ENCODE assay signal across 8 cellular contexts in genomic region chr2:191165190-191165643, GRCh38.
DNase-seq lines count a peak whose midpoint lies in the region; ATAC-seq and TF ChIP-seq lines count a peak whose summit lies in the region.

No MANE protein-coding gene starts in this region.

- no peak overlapping the region for H3K4me3 Mint-ChIP-seq in stimulated activated effector memory CD8-positive, alpha-beta T cell treated with anti-CD3 and anti-CD28 coated beads, Interleukin-12 subunit alpha, Interleukin-12 subunit beta, amount 100 ng/mL, for 72 hours

- H3K9me3 Mint-ChIP-seq in stimulated activated effector memory CD8-positive, alpha-beta T cell treated with anti-CD3 and anti-CD28 coated beads, Interleukin-12 subunit alpha, Interleukin-12 subunit beta, amount 100 ng/mL, for 72 hours: no peaks in the 10 kb centered on the region

- H3K27ac Mint-ChIP-seq in stimulated activated effector memory CD8-positive, alpha-beta T cell treated with anti-CD3 and anti-CD28 coated beads, Interleukin-12 subunit alpha, Interleukin-12 subunit beta, amount 100 ng/mL, for 72 hours: no peak overlapping the region

- DNase-seq in AG20443 (ENCODE audit: low spot score) (peak; percentile 60), GM13976 (ENCODE audit: low spot score) (peak; percentile 36), NCI-H446 treated with DMSO at 0.1 percent for 48 hours (lab: John Stamatoyannopoulos, UW) (peak; percentile 32), astrocyte of the cerebellum (ENCODE audit: low read depth) (peak; percentile 57), iPS-NIHi7 (ENCODE audit: extremely low spot score) (peak; percentile 49)
- DNase-seq in stimulated activated effector memory CD8-positive, alpha-beta T cell treated with anti-CD3 and anti-CD28 coated beads, Interleukin-12 subunit alpha, Interleukin-12 subunit beta, amount 100 ng/mL, for 72 hours (ENCODE audit: low spot score in 2 of 2): no peak

- peak; percentile 31 for TF ChIP-seq CTCF in GM13976 (IDR thresholded peaks at IDR 0.05; ENCODE audit: borderline replicate concordance, control extremely low read depth, extremely low read depth, insufficient read depth, missing control alignments)
- peak; percentile 73 for TF ChIP-seq CTCF in astrocyte of the cerebellum (IDR thresholded peaks at IDR 0.05; ENCODE audit: low read depth, low read length, missing control alignments)

- no peak overlapping the region for H3K4me3 ChIP-seq in astrocyte of the cerebellum (ENCODE audit: low read depth, low read length)

- H3K4me1 Mint-ChIP-seq in stimulated activated effector memory CD8-positive, alpha-beta T cell treated with anti-CD3 and anti-CD28 coated beads, Interleukin-12 subunit alpha, Interleukin-12 subunit beta, amount 100 ng/mL, for 72 hours: peaks cover 13% of the 10 kb centered on the region

- peak; percentile 80 for ATAC-seq in HG02870 (IDR thresholded peaks at IDR 0.05; ENCODE audit: unreplicated experiment)
- peak; percentile 88 for ATAC-seq in stimulated activated effector memory CD8-positive, alpha-beta T cell treated with anti-CD3 and anti-CD28 coated beads, Interleukin-12 subunit alpha, Interleukin-12 subunit beta, amount 100 ng/mL, for 72 hours
- no peak for ATAC-seq in HG03139 (IDR thresholded peaks at IDR 0.05; ENCODE audit: unreplicated experiment)

- H3K36me3 Mint-ChIP-seq in stimulated activated effector memory CD8-positive, alpha-beta T cell treated with anti-CD3 and anti-CD28 coated beads, Interleukin-12 subunit alpha, Interleukin-12 subunit beta, amount 100 ng/mL, for 72 hours: no peaks in the 10 kb centered on the region

- in situ Hi-C loops in GM13976 (cut with MboI; ENCODE audit: low sequenced_read_pairs, unreplicated experiment) (loop anchor here (10.0 kb wide), 1 partner anchor 360 kb away; no protein-coding TSS in a partner anchor), astrocyte of the cerebellum (cut with HindIII; ENCODE audit: low sequenced_read_pairs) (loop anchor here (25.0 kb wide), 1 partner anchor 347 kb away; no protein-coding TSS in a partner anchor)

Comparison
In these comparisons a context has a peak if more than half of its experiments do, and no peak if none do; other contexts are left out.
1. DNase-seq: peak in AG20443 (single experiment), GM13976 (single experiment), NCI-H446 treated with DMSO at 0.1 percent for 48 hours (single experiment), astrocyte of the cerebellum (single experiment) and iPS-NIHi7 (single experiment); none in stimulated activated effector memory CD8-positive, alpha-beta T cell treated with anti-CD3 and anti-CD28 coated beads, Interleukin-12 subunit alpha, Interleukin-12 subunit beta, amount 100 ng/mL, for 72 hours (0 of 2).